ENCODE assay signal across 8 cellular contexts in genomic region chr5:37838152-37838932, GRCh38. TPM values are rescaled to one million over a fixed set of nuclear protein-coding genes. Genes with fewer than 3 reads are reported as not detected.
A peak's percentile ranks its signal among the peaks of the same experiment; 100 is the strongest.
DNase-seq lines count a peak whose midpoint lies in the region; ATAC-seq, FAIRE-seq and TF ChIP-seq lines count a peak whose summit lies in the region.

No MANE protein-coding gene starts in this region.

- no peak for FAIRE-seq in D721Med (lab: Jason Lieb, UNC)

- H3K27me3 Mint-ChIP-seq in IgD-negative memory B cell = peaks cover 71% of the 10 kb centered on the region

- no peaks in the 10 kb centered on the region for H3K36me3 ChIP-seq in lower lobe of right lung
- no peaks in the 10 kb centered on the region for H3K36me3 ChIP-seq in effector memory CD4-positive, alpha-beta T cell (ENCODE audit: control insufficient read depth, insufficient read depth, low read length)

- peaks cover 93% of the 10 kb centered on the region for H3K27me3 ChIP-seq in lower lobe of right lung (ENCODE audit: low read depth)
- peaks cover 34% of the 10 kb centered on the region for H3K27me3 ChIP-seq in effector memory CD4-positive, alpha-beta T cell (replicated peaks; ENCODE audit: control insufficient read depth, insufficient read depth, low read length, poor library complexity, severe bottlenecking)

- no peaks in the 10 kb centered on the region for H3K9me3 ChIP-seq in lower lobe of right lung
- H3K9me3 ChIP-seq in effector memory CD4-positive, alpha-beta T cell (ENCODE audit: control insufficient read depth, low read length) = no peaks in the 10 kb centered on the region

- intact Hi-C loops in lower lobe of right lung (cut with DNase I) = no loop called here

- H3K4me1 Mint-ChIP-seq in IgD-negative memory B cell = peaks cover 5 to 17% (median 13%) of the 10 kb centered on the region in 3 donors

- H3K27ac Mint-ChIP-seq in IgD-negative memory B cell = peak overlapping the region in 1 of 3 donors; percentile 11

- peak overlapping the region; percentile 7 for H3K4me3 ChIP-seq in lower lobe of right lung
- no peak overlapping the region for H3K4me3 ChIP-seq in effector memory CD4-positive, alpha-beta T cell (ENCODE audit: insufficient read depth, low read depth, low read length, poor library complexity, severe bottlenecking)

- ATAC-seq in lower lobe of right lung = no peak
- ATAC-seq in HG03432 (IDR thresholded peaks at IDR 0.05; ENCODE audit: unreplicated experiment) = no peak

- no peaks in the 10 kb centered on the region for H3K36me3 Mint-ChIP-seq in IgD-negative memory B cell

- H3K4me1 ChIP-seq in lower lobe of right lung = peaks cover 41% of the 10 kb centered on the region
- H3K4me1 ChIP-seq in effector memory CD4-positive, alpha-beta T cell (ENCODE audit: control insufficient read depth, insufficient read depth, low read length, poor library complexity, severe bottlenecking) = peaks cover 9% of the 10 kb centered on the region

- DNase-seq in D721Med (ENCODE audit: insufficient read length, low spot score) (no peak), cerebellum (ENCODE audit: low spot score) (peak; percentile 57), lower lobe of right lung (no peak), iPS-NIHi7 (ENCODE audit: extremely low spot score) (no peak), LoVo (ENCODE audit: low spot score) (no peak)
- DNase-seq in effector memory CD4-positive, alpha-beta T cell = no peak

- no peak overlapping the region for H3K27ac ChIP-seq in lower lobe of right lung
- H3K27ac ChIP-seq in effector memory CD4-positive, alpha-beta T cell (ENCODE audit: insufficient read depth, low read length, poor library complexity, severe bottlenecking) = no peak overlapping the region

- peak overlapping the region in 3 of 4 donors; percentile 1 to 55 (median 7) for H3K4me3 Mint-ChIP-seq in IgD-negative memory B cell

- TF ChIP-seq CTCF in D721Med (IDR thresholded peaks at IDR 0.05; ENCODE audit: insufficient read depth, missing control alignments) (peak; percentile 23), lower lobe of right lung (IDR thresholded peaks at IDR 0.05) (no peak)

- no peaks in the 10 kb centered on the region for H3K9me3 Mint-ChIP-seq in IgD-negative memory B cell

RNA-seq across cellular contexts. Expression of gene GDNF, which starts 1.5 kb away (rescaled TPM):
- not detected for polyA plus RNA-seq in IgD-negative memory B cell
- not detected for total RNA-seq in cerebellum
- total RNA-seq in lower lobe of right lung = not detected
